In the genomic region with DNA sequence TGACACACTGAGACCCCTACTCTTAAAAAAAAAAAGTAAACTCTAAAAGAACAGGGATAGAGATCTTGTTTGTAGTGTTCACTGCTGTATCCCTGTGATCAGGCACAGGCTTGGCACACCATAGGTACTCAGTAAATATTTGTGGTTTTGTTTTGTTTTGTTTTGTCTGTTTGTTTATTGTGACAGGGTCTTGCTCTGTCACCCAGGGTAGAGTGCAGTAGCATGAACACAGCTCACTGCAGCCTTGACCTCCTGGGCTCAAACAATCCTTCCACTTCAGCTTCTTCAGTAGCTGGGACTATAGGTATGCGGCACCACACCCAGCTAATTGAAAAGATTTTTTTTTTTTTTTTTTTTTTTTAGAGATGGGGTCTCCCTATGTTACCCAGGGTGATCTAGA, we compare ENCODE assay signal across 38 cellular contexts. TPM values are rescaled to one million over a fixed set of nuclear protein-coding genes. Genes with fewer than 3 reads are reported as not detected.
"Had no signal": no experiment of that assay in that cellular context is flagged by ENCODE, and none has a peak within 500 bp of the region (broad histone marks: within the 10 kb centered on the region; RNA-seq: fewer than 3 reads in every experiment).

No MANE protein-coding gene starts in this region.

- H3K27me3 ChIP-seq: MG63 had no signal

- H3K9me3 ChIP-seq: MG63 had no signal

- H3K4me3 ChIP-seq: MG63 had no signal

- H3K4me2 ChIP-seq: KMS-11 had no signal

- H3K9ac ChIP-seq: KMS-11 had no signal

- H3K27ac ChIP-seq: KMS-11 had no signal

- DNase-seq: Karpas-422, Kasumi-1, KG1, MG63, MM.1S, MV-4-11, NCI-H1048, NCI-H1092, NCI-H1092 treated with DMSO at 0.1 percent for 48 hours, NCI-H1105, NCI-H1105 treated with DMSO at 0.1 percent for 48 hours, NCI-H1417, NCI-H1417 treated with DMSO at 0.1 percent for 48 hours, NCI-H1436, NCI-H1436 treated with DMSO at 0.1 percent for 48 hours, NCI-H146, NCI-H1694, NCI-H1694 treated with DMSO at 0.1 percent for 48 hours, NCI-H187, NCI-H187 treated with DMSO at 0.1 percent for 48 hours, NCI-H1930, NCI-H2029, NCI-H2029 treated with DMSO at 0.1 percent for 48 hours, NCI-H2081, NCI-H2081 treated with DMSO at 0.1 percent for 48 hours, NCI-H2107, NCI-H2171, NCI-H2171 treated with DMSO at 0.1 percent for 48 hours, NCI-H2227 treated with DMSO at 0.1 percent for 48 hours, NCI-H226, NCI-H345, NCI-H446, NCI-H446 treated with DMSO at 0.1 percent for 48 hours, NCI-H510A had no signal

- H3K36me3 ChIP-seq: MG63 had no signal

RNA-seq across cellular contexts. Expression of gene FKBP1B, which starts 3.4 kb away (rescaled TPM):
- total RNA-seq: NCI-H460 had no signal

RNA-seq across cellular contexts. Expression of gene MFSD2B, which starts 43.1 kb away (rescaled TPM):
- total RNA-seq: LHCN-M2, M059J had no signal
